Comparison of ENCODE assay signal across 1 cellular context in the genomic region with DNA sequence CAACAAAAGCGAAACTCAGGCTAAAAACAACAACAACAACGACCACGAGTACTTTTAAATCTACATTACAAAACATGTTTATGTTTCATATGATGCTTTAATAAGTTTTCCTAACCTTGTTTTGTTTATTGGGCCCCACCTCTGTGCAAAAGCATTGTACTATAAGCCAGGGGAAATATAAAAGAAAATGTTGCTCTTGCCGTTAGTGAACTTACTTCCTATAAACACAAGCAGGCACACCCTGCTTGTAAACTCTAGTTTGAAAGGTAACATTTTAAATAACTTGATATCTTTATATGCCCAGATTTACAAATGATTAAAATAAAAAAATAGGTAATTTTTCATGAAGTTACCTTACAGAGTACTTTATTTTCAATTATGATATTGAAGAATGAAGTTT.
TF ChIP-seq lines count a peak whose summit lies in the region.

No MANE protein-coding gene starts in this region.

TF ChIP-seq in endothelial cell of umbilical vein, 7 proteins besides CTCF, POLR2A, EP300 and RAD21:
- TF ChIP-seq EZH2 (IDR thresholded peaks at IDR 0.05; ENCODE audit: borderline replicate concordance, low read depth, low read length, severe bottlenecking) (no peak), GATA2 (IDR thresholded peaks at IDR 0.05; ENCODE audit: insufficient read depth, insufficient read length, low read depth, low read length) (no peak), POLR2AphosphoS5 (IDR thresholded peaks at IDR 0.05; ENCODE audit: insufficient read depth, low read depth, low read length) (no peak), JUN (IDR thresholded peaks at IDR 0.05; ENCODE audit: borderline replicate concordance, insufficient read depth, insufficient read length, low read depth) (no peak), FOS (IDR thresholded peaks at IDR 0.05; ENCODE audit: borderline replicate concordance, insufficient read depth, low read length) (no peak), MYC (IDR thresholded peaks at IDR 0.05; ENCODE audit: low read depth, low read length) (no peak)
- TF ChIP-seq, protein P1, sequence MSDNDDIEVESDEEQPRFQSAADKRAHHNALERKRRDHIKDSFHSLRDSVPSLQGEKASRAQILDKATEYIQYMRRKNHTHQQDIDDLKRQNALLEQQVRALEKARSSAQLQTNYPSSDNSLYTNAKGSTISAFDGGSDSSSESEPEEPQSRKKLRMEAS (IDR thresholded peaks at IDR 0.05; ENCODE audit: insufficient read depth, insufficient read length): no peak
